In genomic region chr7:92621641-92622429, GRCh38 we compare ENCODE assay signal across 8 cellular contexts. TPM values are rescaled to one million over a fixed set of nuclear protein-coding genes. Genes with fewer than 3 reads are reported as not detected.
DNase-seq lines count a peak whose midpoint lies in the region; ATAC-seq, FAIRE-seq and TF ChIP-seq lines count a peak whose summit lies in the region.

No MANE protein-coding gene starts in this region.

- H3K4me3 Mint-ChIP-seq in stimulated activated naive B cell treated with anti-CD40 and anti-IgM and Interleukin-4, amounts not matched to agents 10 μg/mL and 1 μg/mL and 100 μg/mL, for 72 hours = no peak overlapping the region

- no peaks in the 10 kb centered on the region for H3K9me3 Mint-ChIP-seq in stimulated activated naive B cell treated with anti-CD40 and anti-IgM and Interleukin-4, amounts not matched to agents 10 μg/mL and 1 μg/mL and 100 μg/mL, for 72 hours

- peaks cover 23 to 38% of the 10 kb centered on the region in 2 donors for H3K4me1 Mint-ChIP-seq in stimulated activated naive B cell treated with anti-CD40 and anti-IgM and Interleukin-4, amounts not matched to agents 10 μg/mL and 1 μg/mL and 100 μg/mL, for 72 hours

- intact Hi-C loops in Right ventricle myocardium inferior (cut with DNase I) (loop anchor here (1.0 to 5.0 kb wide), 5 partner anchors 77 to 433 kb away; no protein-coding TSS in a partner anchor), posterior vena cava (cut with DNase I) (loop anchor here in 1 of 2 donors (5.0 to 10.0 kb wide), 2 partner anchors 213 to 435 kb away; partner anchors contain the start of gene CDK6)

- H3K36me3 ChIP-seq in cardiac muscle cell (peaks cover 6% of the 10 kb centered on the region), bronchial epithelial cell (ENCODE audit: control insufficient read depth, insufficient read depth, low read length) (peaks cover 7% of the 10 kb centered on the region), MG63 (peaks cover 30% of the 10 kb centered on the region)

- no peak for FAIRE-seq in bronchial epithelial cell (lab: Jason Lieb, UNC)

- H3K4me3 ChIP-seq in cardiac muscle cell (no peak overlapping the region), bronchial epithelial cell (ENCODE audit: low read depth, low read length) (no peak overlapping the region), MG63 (no peak overlapping the region)

- H3K9me3 ChIP-seq in cardiac muscle cell (ENCODE audit: low read depth) = no peaks in the 10 kb centered on the region
- no peaks in the 10 kb centered on the region for H3K9me3 ChIP-seq in MG63

- peak overlapping the region; percentile 76 for H3K27ac Mint-ChIP-seq in stimulated activated naive B cell treated with anti-CD40 and anti-IgM and Interleukin-4, amounts not matched to agents 10 μg/mL and 1 μg/mL and 100 μg/mL, for 72 hours

- peaks cover 5 to 27% of the 10 kb centered on the region in 2 donors for H3K36me3 Mint-ChIP-seq in stimulated activated naive B cell treated with anti-CD40 and anti-IgM and Interleukin-4, amounts not matched to agents 10 μg/mL and 1 μg/mL and 100 μg/mL, for 72 hours

- H3K27me3 ChIP-seq in cardiac muscle cell (no peaks in the 10 kb centered on the region), bronchial epithelial cell (ENCODE audit: control insufficient read depth, insufficient read depth, low read length) (no peaks in the 10 kb centered on the region), MG63 (no peaks in the 10 kb centered on the region)

- ATAC-seq in Right ventricle myocardium inferior = no peak
- peak; percentile 31 for ATAC-seq in HG03469 (IDR thresholded peaks at IDR 0.05; ENCODE audit: unreplicated experiment)
- ATAC-seq in stimulated activated naive B cell treated with anti-CD40 and anti-IgM and Interleukin-4, amounts not matched to agents 10 μg/mL and 1 μg/mL and 100 μg/mL, for 72 hours (replicated peaks) = peak; percentile 57 to 58

- no peaks in the 10 kb centered on the region for H3K27me3 Mint-ChIP-seq in stimulated activated naive B cell treated with anti-CD40 and anti-IgM and Interleukin-4, amounts not matched to agents 10 μg/mL and 1 μg/mL and 100 μg/mL, for 72 hours

- TF ChIP-seq CTCF in cardiac muscle cell (IDR thresholded peaks at IDR 0.05; ENCODE audit: low read depth, low read length) (no peak), bronchial epithelial cell (IDR thresholded peaks at IDR 0.05; ENCODE audit: insufficient read depth, low read length, severe bottlenecking) (no peak)

- peak overlapping the region; percentile 87 for H3K27ac ChIP-seq in cardiac muscle cell

- no peak for DNase-seq in cardiac muscle cell (ENCODE audit: low read depth in 1 of 2, low spot score in 1 of 2)
- DNase-seq in Right ventricle myocardium inferior (ENCODE audit: missing footprints) = no peak
- DNase-seq in bronchial epithelial cell (ENCODE audit: low read depth) = peak; percentile 76
- no peak for DNase-seq in stimulated activated naive B cell treated with anti-CD40 and anti-IgM and Interleukin-4, amounts not matched to agents 10 μg/mL and 1 μg/mL and 100 μg/mL, for 72 hours
- DNase-seq in MG63 = no peak
- no peak for DNase-seq in posterior vena cava (ENCODE audit: low spot score)
- DNase-seq in RKO (ENCODE audit: low spot score) = no peak

- peaks cover 30% of the 10 kb centered on the region for H3K4me1 ChIP-seq in cardiac muscle cell (ENCODE audit: low read depth)

RNA-seq across cellular contexts. Expression of gene FAM133B, which starts 31.6 kb away (rescaled TPM):
- total RNA-seq in cardiac muscle cell (6.9 and 15.7 TPM in 2 replicates), Right ventricle myocardium inferior (14.3 TPM), bronchial epithelial cell (11.1 and 19.8 TPM in 2 replicates), posterior vena cava (10 to 100 TPM; 20.2 to 21.1 TPM)
- polyA plus RNA-seq in cardiac muscle cell = 27.6 and 29.8 TPM in 2 replicates
- 6.6 and 7.7 TPM in 2 replicates for total RNA-seq in MG63 (2014; rRNA removed; shearing (Covaris generic); ENCODE audit: low replicate concordance)
